22 cellular contexts compared by ENCODE assay signal in the genomic region with DNA sequence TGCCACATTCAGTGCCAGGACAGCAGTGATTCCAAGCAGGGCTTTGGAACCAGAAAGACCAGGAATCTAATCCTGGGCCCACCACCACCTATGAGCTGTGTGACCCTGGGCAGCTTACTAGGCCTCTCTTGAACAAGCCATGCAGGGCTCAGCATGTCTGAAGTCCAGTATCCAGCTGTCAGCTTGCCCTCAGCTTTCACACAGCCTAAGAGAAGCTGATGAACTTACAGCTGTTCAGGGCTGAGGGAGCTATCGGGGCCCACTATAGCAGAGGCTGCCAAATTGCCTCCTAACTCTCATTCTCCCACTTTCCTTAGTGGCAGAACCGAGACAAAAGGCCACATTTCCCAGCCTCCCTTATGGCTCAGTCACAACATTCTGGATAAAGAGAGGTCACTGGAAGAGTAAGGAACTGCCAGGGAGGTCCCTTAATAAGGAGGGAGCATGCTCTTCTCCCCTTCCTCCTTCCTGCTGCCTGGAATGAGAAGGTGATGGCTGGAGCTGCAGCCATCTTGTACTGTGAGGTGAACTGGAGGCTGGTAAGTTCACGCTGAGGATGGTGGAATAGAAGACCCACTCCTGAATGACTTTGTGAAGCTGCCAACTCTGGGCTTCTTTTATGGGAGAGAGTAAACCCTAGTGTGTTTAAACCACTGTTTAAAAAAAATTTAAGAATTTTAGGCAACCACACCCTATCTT. TPM values are rescaled to one million over a fixed set of nuclear protein-coding genes. Genes with fewer than 3 reads are reported as not detected.
DNase-seq lines count a peak whose midpoint lies in the region; ATAC-seq, FAIRE-seq and TF ChIP-seq lines count a peak whose summit lies in the region.
"Had no signal": no experiment of that assay in that cellular context is flagged by ENCODE, and none has a peak within 500 bp of the region (broad histone marks: within the 10 kb centered on the region; RNA-seq: fewer than 3 reads in every experiment).

No MANE protein-coding gene starts in this region.

- H3K9me3 ChIP-seq in astrocyte (ENCODE audit: insufficient read depth, low read depth, low read length) = no peaks in the 10 kb centered on the region
- H3K9me3 ChIP-seq: lower lobe of right lung had no signal

- no peak for ATAC-seq in activated naive CD8-positive, alpha-beta T cell treated with anti-CD3 and anti-CD28 coated beads, Interleukin-2, amount 10 ng/mL, durations not matched to agents 7 days and 5 days (ENCODE audit: low read depth)
- ATAC-seq in activated naive CD8-positive, alpha-beta T cell treated with anti-CD3 and anti-CD28 coated beads, Interleukin-2, amount 50 U/mL, for 24 hours = no peak
- ATAC-seq in GM18517 (IDR thresholded peaks at IDR 0.05; ENCODE audit: unreplicated experiment) = no peak
- ATAC-seq: GM12878, HCT116, lower lobe of right lung had no signal

- H3K4me1 Mint-ChIP-seq in activated naive CD8-positive, alpha-beta T cell treated with anti-CD3 and anti-CD28 coated beads, Interleukin-2, amount 10 ng/mL, durations not matched to agents 7 days and 5 days = no peaks in the 10 kb centered on the region
- H3K4me1 Mint-ChIP-seq in activated naive CD8-positive, alpha-beta T cell treated with anti-CD3 and anti-CD28 coated beads, Interleukin-2, amount 50 U/mL, for 24 hours = no peaks in the 10 kb centered on the region
- H3K4me1 Mint-ChIP-seq in astrocyte (ENCODE audit: low read depth, unreplicated experiment) = peaks cover 36% of the 10 kb centered on the region

- H3K9me3 Mint-ChIP-seq in activated naive CD8-positive, alpha-beta T cell treated with anti-CD3 and anti-CD28 coated beads, Interleukin-2, amount 10 ng/mL, durations not matched to agents 7 days and 5 days = no peaks in the 10 kb centered on the region
- H3K9me3 Mint-ChIP-seq in activated naive CD8-positive, alpha-beta T cell treated with anti-CD3 and anti-CD28 coated beads, Interleukin-2, amount 50 U/mL, for 24 hours = no peaks in the 10 kb centered on the region
- H3K9me3 Mint-ChIP-seq in astrocyte (ENCODE audit: unreplicated experiment) = no peaks in the 10 kb centered on the region
- H3K9me3 Mint-ChIP-seq: activated naive CD4-positive, alpha-beta T cell treated with anti-CD3 and anti-CD28 coated beads for 36 hours; T-helper 1 cell treated with Interleukin-12 subunit alpha and Interleukin-12 subunit beta and Interleukin-4 antibody, amounts not matched to agents 30 μg/mL and 1 μg/mL, for 36 hours had no signal

- POLR2A ChIA-PET in activated naive CD8-positive, alpha-beta T cell treated with anti-CD3 and anti-CD28 coated beads, Interleukin-2, amount 10 ng/mL, durations not matched to agents 7 days and 5 days (lab: Charles Lee) = no interaction called here

- peak overlapping the region; percentile 53 for H3K9ac ChIP-seq in astrocyte (ENCODE audit: low read length)

- H3K36me3 ChIP-seq in astrocyte (ENCODE audit: insufficient read depth, low read length) = peaks cover 23% of the 10 kb centered on the region
- H3K36me3 ChIP-seq: lower lobe of right lung had no signal

- no peaks in the 10 kb centered on the region for H3K79me2 ChIP-seq in astrocyte (ENCODE audit: insufficient read depth, low read length)

- no peak overlapping the region for H3K27ac Mint-ChIP-seq in activated naive CD8-positive, alpha-beta T cell treated with anti-CD3 and anti-CD28 coated beads, Interleukin-2, amount 10 ng/mL, durations not matched to agents 7 days and 5 days
- H3K27ac Mint-ChIP-seq in activated naive CD8-positive, alpha-beta T cell treated with anti-CD3 and anti-CD28 coated beads, Interleukin-2, amount 50 U/mL, for 24 hours = no peak overlapping the region
- no peak overlapping the region for H3K27ac Mint-ChIP-seq in astrocyte (ENCODE audit: unreplicated experiment)
- H3K27ac Mint-ChIP-seq: activated naive CD4-positive, alpha-beta T cell treated with anti-CD3 and anti-CD28 coated beads for 36 hours; T-helper 1 cell treated with Interleukin-12 subunit alpha and Interleukin-12 subunit beta and Interleukin-4 antibody, amounts not matched to agents 30 μg/mL and 1 μg/mL, for 36 hours had no signal

- H3K27me3 Mint-ChIP-seq in activated naive CD8-positive, alpha-beta T cell treated with anti-CD3 and anti-CD28 coated beads, Interleukin-2, amount 10 ng/mL, durations not matched to agents 7 days and 5 days = peaks cover 7% of the 10 kb centered on the region
- peaks cover 4% of the 10 kb centered on the region for H3K27me3 Mint-ChIP-seq in activated naive CD8-positive, alpha-beta T cell treated with anti-CD3 and anti-CD28 coated beads, Interleukin-2, amount 50 U/mL, for 24 hours
- no peaks in the 10 kb centered on the region for H3K27me3 Mint-ChIP-seq in astrocyte (ENCODE audit: low read depth, unreplicated experiment)

- H2AFZ ChIP-seq in astrocyte (ENCODE audit: low read depth, low read length) = no peak overlapping the region

- peak; percentile 8 for DNase-seq in activated naive CD8-positive, alpha-beta T cell treated with anti-CD3 and anti-CD28 coated beads, Interleukin-2, amount 10 ng/mL, durations not matched to agents 7 days and 5 days
- DNase-seq in activated naive CD8-positive, alpha-beta T cell treated with anti-CD3 and anti-CD28 coated beads, Interleukin-2, amount 50 U/mL, for 24 hours = no peak
- DNase-seq in astrocyte (ENCODE audit: low read depth) (no peak), mesenteric fat pad (ENCODE audit: low spot score) (peak; percentile 73), urothelium cell line (ENCODE audit: low spot score) (no peak), GM13976 (ENCODE audit: low spot score) (no peak)
- DNase-seq: activated CD4-positive, alpha-beta T cell treated with anti-CD3 and anti-CD28 coated beads for 48 hours; activated naive CD4-positive, alpha-beta T cell treated with anti-CD3 and anti-CD28 coated beads for 36 hours; anterior cingulate cortex; lower lobe of right lung; NCI-H187; NCI-H2171 treated with DMSO at 0.1 percent for 48 hours; NCI-H526; RPMI8226; stimulated activated CD4-positive, alpha-beta T cell treated with anti-CD3 and anti-CD28 coated beads, Interleukin-2, amount 100 ng/mL, for 24 hours; substantia nigra had no signal

- H4K20me1 ChIP-seq in astrocyte (ENCODE audit: insufficient read depth, low read length) = peaks cover 6% of the 10 kb centered on the region

- H3K4me1 ChIP-seq in astrocyte (ENCODE audit: insufficient read depth, low read length) = peaks cover 31% of the 10 kb centered on the region
- H3K4me1 ChIP-seq: lower lobe of right lung had no signal

- no peak overlapping the region for H3K4me3 ChIP-seq in astrocyte (ENCODE audit: insufficient read depth, low read depth, low read length)
- H3K4me3 ChIP-seq: GM12878, lower lobe of right lung, skin epidermis had no signal

- no peaks in the 10 kb centered on the region for H3K27me3 ChIP-seq in astrocyte (ENCODE audit: insufficient read depth, low read length)

- peak overlapping the region; percentile 61 for H3K27ac ChIP-seq in astrocyte (ENCODE audit: low read depth, low read length)
- H3K27ac ChIP-seq: C4-2B, lower lobe of right lung had no signal

- no peak overlapping the region for H3K4me2 ChIP-seq in astrocyte (ENCODE audit: low read length)

- TF ChIP-seq CTCF in astrocyte (IDR thresholded peaks at IDR 0.05; ENCODE audit: insufficient read depth, low read depth, low read length) = no peak
- TF ChIP-seq CTCF in GM13976 (IDR thresholded peaks at IDR 0.05; ENCODE audit: borderline replicate concordance, control extremely low read depth, extremely low read depth, insufficient read depth, missing control alignments) = no peak

- no peaks in the 10 kb centered on the region for H3K36me3 Mint-ChIP-seq in activated naive CD8-positive, alpha-beta T cell treated with anti-CD3 and anti-CD28 coated beads, Interleukin-2, amount 10 ng/mL, durations not matched to agents 7 days and 5 days
- H3K36me3 Mint-ChIP-seq in activated naive CD8-positive, alpha-beta T cell treated with anti-CD3 and anti-CD28 coated beads, Interleukin-2, amount 50 U/mL, for 24 hours (ENCODE audit: low read depth) = no peaks in the 10 kb centered on the region
- peaks cover 42% of the 10 kb centered on the region for H3K36me3 Mint-ChIP-seq in astrocyte (ENCODE audit: low read depth, unreplicated experiment)

- FAIRE-seq in astrocyte (lab: Jason Lieb, UNC) = no peak
- FAIRE-seq in urothelium cell line (lab: Jason Lieb, UNC) = peak; percentile 23
- FAIRE-seq: GM12878 had no signal

- no peak overlapping the region for H3K4me3 Mint-ChIP-seq in activated naive CD8-positive, alpha-beta T cell treated with anti-CD3 and anti-CD28 coated beads, Interleukin-2, amount 10 ng/mL, durations not matched to agents 7 days and 5 days
- no peak overlapping the region for H3K4me3 Mint-ChIP-seq in activated naive CD8-positive, alpha-beta T cell treated with anti-CD3 and anti-CD28 coated beads, Interleukin-2, amount 50 U/mL, for 24 hours
- H3K4me3 Mint-ChIP-seq in astrocyte (ENCODE audit: unreplicated experiment) = no peak overlapping the region
- H3K4me3 Mint-ChIP-seq: activated naive CD4-positive, alpha-beta T cell treated with anti-CD3 and anti-CD28 coated beads for 36 hours; T-helper 1 cell treated with Interleukin-12 subunit alpha and Interleukin-12 subunit beta and Interleukin-4 antibody, amounts not matched to agents 30 μg/mL and 1 μg/mL, for 36 hours had no signal

- in situ Hi-C loops in GM13976 (cut with MboI; ENCODE audit: low sequenced_read_pairs, unreplicated experiment) = loop anchor here (25.0 kb wide), 1 partner anchor 225 kb away; no protein-coding TSS in a partner anchor

RNA-seq across cellular contexts. Expression of a gene that starts 34.5 kb away (rescaled TPM):
- 10 to 100 TPM; 51.9 to 54.0 TPM for total RNA-seq in activated naive CD8-positive, alpha-beta T cell treated with anti-CD3 and anti-CD28 coated beads, Interleukin-2, amount 10 ng/mL, durations not matched to agents 7 days and 5 days
- total RNA-seq in astrocyte = 38.6 and 49.5 TPM in 2 replicates
- 48.7 TPM for total RNA-seq in mesenteric fat pad

Comparison
In these comparisons a context has a peak if more than half of its experiments do, and no peak if none do; other contexts are left out.
1. DNase-seq: peak in activated naive CD8-positive, alpha-beta T cell treated with anti-CD3 and anti-CD28 coated beads, Interleukin-2, amount 10 ng/mL, durations not matched to agents 7 days and 5 days (single experiment) and mesenteric fat pad (single experiment); none in activated naive CD8-positive, alpha-beta T cell treated with anti-CD3 and anti-CD28 coated beads, Interleukin-2, amount 50 U/mL, for 24 hours (single experiment), astrocyte (single experiment), urothelium cell line (single experiment) and GM13976 (single experiment).